22 cellular contexts compared by ENCODE assay signal in the genomic region with DNA sequence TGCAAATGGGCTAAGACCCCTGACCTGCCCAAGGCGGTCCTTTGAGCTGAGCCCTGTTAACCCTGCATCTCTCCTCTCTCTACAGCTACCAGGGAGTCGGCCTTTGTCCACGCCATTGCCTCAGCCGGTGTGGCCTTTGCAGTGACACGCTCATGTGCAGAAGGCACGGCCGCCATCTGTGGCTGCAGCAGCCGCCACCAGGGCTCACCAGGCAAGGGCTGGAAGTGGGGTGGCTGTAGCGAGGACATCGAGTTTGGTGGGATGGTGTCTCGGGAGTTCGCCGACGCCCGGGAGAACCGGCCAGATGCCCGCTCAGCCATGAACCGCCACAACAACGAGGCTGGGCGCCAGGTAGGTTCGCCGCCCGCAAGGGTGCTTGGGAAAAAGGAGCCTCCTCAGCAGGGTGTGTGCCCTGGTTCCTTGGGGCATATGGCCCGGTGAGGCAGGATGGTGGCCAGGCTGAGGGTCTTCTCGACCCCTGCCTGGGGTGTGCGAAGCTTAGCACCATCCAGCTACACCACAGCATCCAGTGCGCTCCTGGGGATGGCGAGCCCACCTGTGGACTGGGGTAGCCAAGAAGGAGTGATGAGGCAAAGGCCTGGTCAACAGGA. TPM values are rescaled to one million over a fixed set of nuclear protein-coding genes. Genes with fewer than 3 reads are reported as not detected.
A peak's percentile ranks its signal among the peaks of the same experiment; 100 is the strongest.
DNase-seq lines count a peak whose midpoint lies in the region; ATAC-seq and TF ChIP-seq lines count a peak whose summit lies in the region.
"Had no signal": no experiment of that assay in that cellular context is flagged by ENCODE, and none has a peak within 500 bp of the region (broad histone marks: within the 10 kb centered on the region; RNA-seq: fewer than 3 reads in every experiment).

No MANE protein-coding gene starts in this region.

- H3K36me3 ChIP-seq in heart right ventricle (no peaks in the 10 kb centered on the region), neuronal stem cell (replicated peaks in 1 of 2; ENCODE audit: control insufficient read depth in 2 of 2, insufficient read depth in 2 of 2, low read length in 2 of 2) (peaks cover 0 to 1% of the 10 kb centered on the region in 2 donors), upper lobe of left lung (no peaks in the 10 kb centered on the region), SJCRH30 (no peaks in the 10 kb centered on the region)
- H3K36me3 ChIP-seq: MG63 had no signal

- no peak overlapping the region for H4K91ac ChIP-seq in neuronal stem cell (ENCODE audit: low read depth, low read length, poor library complexity)

- no peaks in the 10 kb centered on the region for H3K4me1 ChIP-seq in heart right ventricle
- H3K4me1 ChIP-seq in neuronal stem cell (ENCODE audit: control insufficient read depth in 2 of 2, insufficient read depth in 1 of 2, low read depth in 1 of 2, low read length in 2 of 2), result no peaks in the 10 kb centered on the region
- peaks cover 0 to 6% (median under 1%) of the 10 kb centered on the region in 4 donors for H3K4me1 ChIP-seq in upper lobe of left lung
- H3K4me1 ChIP-seq in SJCRH30, result no peaks in the 10 kb centered on the region

- peak overlapping the region; percentile 57 for H2BK15ac ChIP-seq in neuronal stem cell (ENCODE audit: low read length)

- no peak overlapping the region for H3K27ac ChIP-seq in heart right ventricle
- no peak overlapping the region for H3K27ac ChIP-seq in neuronal stem cell (replicated peaks; ENCODE audit: low read length)
- no peak overlapping the region for H3K27ac ChIP-seq in upper lobe of left lung
- no peak overlapping the region for H3K27ac ChIP-seq in SJCRH30
- H3K27ac ChIP-seq: C4-2B had no signal

- H4K8ac ChIP-seq in neuronal stem cell (ENCODE audit: low read depth, low read length), result no peak overlapping the region

- no peak overlapping the region for H3K4me2 ChIP-seq in neuronal stem cell (ENCODE audit: insufficient read depth, low read length, poor library complexity, severe bottlenecking)

- H2BK5ac ChIP-seq in neuronal stem cell (ENCODE audit: low read length), result no peak overlapping the region

- peak overlapping the region; percentile 65 for H3K23ac ChIP-seq in neuronal stem cell (ENCODE audit: low read depth, low read length, poor library complexity)

- ATAC-seq in Right ventricle myocardium inferior (no peak), heart right ventricle (no peak), esophagus mucosa (peak; percentile 6), upper lobe of left lung (ENCODE audit: low FRiP score in 2 of 2) (no peak), GM21786 (IDR thresholded peaks at IDR 0.05; ENCODE audit: unreplicated experiment) (no peak)

- peak overlapping the region; percentile 64 for H3K18ac ChIP-seq in neuronal stem cell (ENCODE audit: low read length)

- H3K14ac ChIP-seq in neuronal stem cell (ENCODE audit: low read length), result peak overlapping the region; percentile 82

- no peak overlapping the region for H2AFZ ChIP-seq in neuronal stem cell (ENCODE audit: low read length)

- H2AK5ac ChIP-seq in neuronal stem cell (ENCODE audit: low read depth, low read length), result peak overlapping the region; percentile 95

- peaks cover 7% of the 10 kb centered on the region for H3K79me1 ChIP-seq in neuronal stem cell (ENCODE audit: low read depth, low read length)

- H2BK120ac ChIP-seq in neuronal stem cell (ENCODE audit: low read depth, low read length), result no peak overlapping the region

- H3K4me3 ChIP-seq in heart right ventricle (no peak overlapping the region), neuronal stem cell (ENCODE audit: low read length in 2 of 2) (no peak overlapping the region), upper lobe of left lung (no peak overlapping the region), SJCRH30 (no peak overlapping the region)
- H3K4me3 ChIP-seq: MG63 had no signal

- no peak overlapping the region for H2BK12ac ChIP-seq in neuronal stem cell (ENCODE audit: low read length)

- intact Hi-C loops in Right ventricle myocardium inferior (cut with DNase I) (no loop called here), heart right ventricle (cut with DNase I) (loop anchor here in 1 of 10 donors (5.0 to 10.0 kb wide), 2 partner anchors 46 to 138 kb away; a partner anchor contains a TSS)

- TF ChIP-seq POLR2A in upper lobe of left lung (IDR thresholded peaks at IDR 0.05), result no peak

- H3K9me3 ChIP-seq in heart right ventricle (peaks cover 0 to 8% (median 0%) of the 10 kb centered on the region in 11 donors), neuronal stem cell (replicated peaks in 1 of 2; ENCODE audit: control insufficient read depth in 2 of 2, insufficient read depth in 1 of 2, low read depth in 1 of 2, low read length in 2 of 2) (peaks cover 0 to 7% of the 10 kb centered on the region in 2 donors), upper lobe of left lung (no peaks in the 10 kb centered on the region), SJCRH30 (replicated peaks) (no peaks in the 10 kb centered on the region)

- DNase-seq in Right ventricle myocardium inferior (ENCODE audit: missing footprints) (peak; percentile 39), heart right ventricle (no peak), neuronal stem cell (ENCODE audit: low spot score) (no peak), upper lobe of left lung (peak; percentile 20 to 80), SJCRH30 (no peak), amygdala (lab: John Stamatoyannopoulos, UW) (no peak)
- DNase-seq: 8988T; CD8-positive, alpha-beta memory T cell; DMS53; GF-D8; HFFc6; Kasumi-1; MG63; NCI-H1417; NCI-H1694 treated with DMSO at 0.1 percent for 48 hours; NCI-H2081 treated with DMSO at 0.1 percent for 48 hours; NCI-H2171 treated with DMSO at 0.1 percent for 48 hours; NCI-H524 treated with DMSO at 0.1 percent for 48 hours had no signal

- TF ChIP-seq EP300 in upper lobe of left lung (IDR thresholded peaks at IDR 0.05), result no peak

- WGBS in heart right ventricle, 2 donors, result 92 to 94% methylated on average over 28 of the region's 28 CpGs
- no CpG with 5 or more reads among the region's 28 CpGs for WGBS in neuronal stem cell (ENCODE audit: extremely low coverage in 2 of 2, insufficient read length in 2 of 2, insufficient replicate concordance in 1 of 2), 2 donors
- 95 to 96% methylated on average over 17 to 28 of the region's 28 CpGs for WGBS in upper lobe of left lung, 2 donors

- H3K9ac ChIP-seq in neuronal stem cell (ENCODE audit: low read depth, low read length, poor library complexity), result peak overlapping the region; percentile 60

- TF ChIP-seq CTCF in heart right ventricle (IDR thresholded peaks at IDR 0.05), result no peak
- no peak for TF ChIP-seq CTCF in upper lobe of left lung (IDR thresholded peaks at IDR 0.05)

- peak overlapping the region; percentile 72 for H3K4ac ChIP-seq in neuronal stem cell (ENCODE audit: low read length)

- H3K27me3 ChIP-seq in heart right ventricle (peaks cover 0 to 49% (median 36%) of the 10 kb centered on the region in 7 donors), neuronal stem cell (ENCODE audit: control insufficient read depth in 3 of 3, insufficient read depth in 3 of 3, low read depth in 1 of 3, low read length in 3 of 3) (peaks cover 0 to 11% (median 7%) of the 10 kb centered on the region in 3 experiments), upper lobe of left lung (no peaks in the 10 kb centered on the region), SJCRH30 (no peaks in the 10 kb centered on the region)

RNA-seq across cellular contexts. Expression of a gene that starts 31.8 kb away (rescaled TPM):
- total RNA-seq in Right ventricle myocardium inferior (281 TPM), heart right ventricle (100 to 1,000 TPM; 262 to 372 (median 338) TPM), esophagus mucosa (273 TPM), upper lobe of left lung (100 to 1,000 TPM; 157 to 487 (median 374) TPM)
- 100 to 1,000 TPM; 204 to 498 TPM for polyA plus RNA-seq in heart right ventricle
- 267 TPM for polyA plus RNA-seq in neuronal stem cell (2013, experiment 1 of 2)
- 266 TPM for polyA plus RNA-seq in neuronal stem cell (2013, experiment 2 of 2)
- total RNA-seq in SJCRH30 (2014; rRNA removed; shearing (Covaris generic)), result 291 and 309 TPM in 2 replicates

RNA-seq across cellular contexts. Expression of a gene that starts 43.9 kb away (rescaled TPM):
- total RNA-seq in Right ventricle myocardium inferior (not detected), heart right ventricle (not detected), esophagus mucosa (0.44 TPM), upper lobe of left lung (10 to 100 TPM in 2 of 6 donors, 1 to 10 TPM in 4; 1.0 to 19.6 (median 6.4) TPM)
- polyA plus RNA-seq in heart right ventricle, result not detected
- 0.01 TPM for polyA plus RNA-seq in neuronal stem cell (2013, experiment 1 of 2)
- 0.01 TPM for polyA plus RNA-seq in neuronal stem cell (2013, experiment 2 of 2)
- not detected in 2 replicates for total RNA-seq in SJCRH30 (2014; rRNA removed; shearing (Covaris generic))
- total RNA-seq: CD8-positive, alpha-beta memory T cell; HFFc6; OCI-LY7 had no signal
- polyA plus RNA-seq: CD8-positive, alpha-beta memory T cell had no signal

RNA-seq across cellular contexts. Expression of a gene that starts 52.4 kb away (rescaled TPM):
- total RNA-seq in Right ventricle myocardium inferior (6.0 TPM), heart right ventricle (10 to 100 TPM in 1 of 10 donors, 1 to 10 TPM in 9; 5.6 to 10.6 (median 6.3) TPM), esophagus mucosa (13.9 TPM), upper lobe of left lung (10 to 100 TPM; 12.8 to 34.6 (median 17.8) TPM)
- 10 to 100 TPM; 11.3 to 15.7 TPM for polyA plus RNA-seq in heart right ventricle
- 28.9 TPM for polyA plus RNA-seq in neuronal stem cell (2013, experiment 1 of 2)
- polyA plus RNA-seq in neuronal stem cell (2013, experiment 2 of 2), result 28.4 TPM
- total RNA-seq in SJCRH30 (2014; rRNA removed; shearing (Covaris generic)), result 19.9 and 22.8 TPM in 2 replicates

RNA-seq across cellular contexts. Expression of a gene that starts 58.4 kb away (rescaled TPM):
- total RNA-seq in Right ventricle myocardium inferior, result 57.0 TPM
- 10 to 100 TPM; 38.0 to 65.2 (median 46.3) TPM for total RNA-seq in heart right ventricle
- polyA plus RNA-seq in heart right ventricle, result 100 to 1,000 TPM; 113 to 174 TPM
- total RNA-seq in esophagus mucosa, result 29.0 TPM
- polyA plus RNA-seq in neuronal stem cell (2013, experiment 1 of 2), result 69.3 TPM
- 63.2 TPM for polyA plus RNA-seq in neuronal stem cell (2013, experiment 2 of 2)
- total RNA-seq in upper lobe of left lung, result 100 to 1,000 TPM in 1 of 6 donors, 10 to 100 TPM in 5; 42.4 to 161 (median 60.1) TPM
- 48.5 and 64.6 TPM in 2 replicates for total RNA-seq in SJCRH30 (2014; rRNA removed; shearing (Covaris generic))

Comparison
In these comparisons a context has a peak if more than half of its experiments do, and no peak if none do; other contexts are left out.
1. DNase-seq: peak in Right ventricle myocardium inferior (single experiment) and upper lobe of left lung (2 of 2); none in heart right ventricle (0 of 2), neuronal stem cell (single experiment), SJCRH30 (0 of 2) and amygdala (0 of 56).